Comparison of ENCODE assay signal across 1 cellular context in genomic region chr4:118936406-118936805, GRCh38.
TF ChIP-seq lines count a peak whose summit lies in the region.

No MANE protein-coding gene starts in this region.

TF ChIP-seq in SK-N-SH, 30 proteins besides CTCF, POLR2A, EP300 and RAD21 (continued from another document):
- TF ChIP-seq ZBTB33 (IDR thresholded peaks at IDR 0.05; ENCODE audit: borderline replicate concordance, low read depth) (no peak), USF1 (IDR thresholded peaks at IDR 0.05; ENCODE audit: borderline replicate concordance, low read depth) (no peak), USF2 (IDR thresholded peaks at IDR 0.05; ENCODE audit: borderline replicate concordance, low read depth, low read length) (no peak), MEF2A (IDR thresholded peaks at IDR 0.05; ENCODE audit: borderline replicate concordance, low read depth) (no peak), NFIC (IDR thresholded peaks at IDR 0.05; ENCODE audit: borderline replicate concordance) (no peak), FOXM1 (IDR thresholded peaks at IDR 0.05; ENCODE audit: low read depth) (no peak), YY1 (IDR thresholded peaks at IDR 0.05; ENCODE audit: low read depth) (no peak)
